25 cellular contexts compared by ENCODE assay signal in the genomic region with DNA sequence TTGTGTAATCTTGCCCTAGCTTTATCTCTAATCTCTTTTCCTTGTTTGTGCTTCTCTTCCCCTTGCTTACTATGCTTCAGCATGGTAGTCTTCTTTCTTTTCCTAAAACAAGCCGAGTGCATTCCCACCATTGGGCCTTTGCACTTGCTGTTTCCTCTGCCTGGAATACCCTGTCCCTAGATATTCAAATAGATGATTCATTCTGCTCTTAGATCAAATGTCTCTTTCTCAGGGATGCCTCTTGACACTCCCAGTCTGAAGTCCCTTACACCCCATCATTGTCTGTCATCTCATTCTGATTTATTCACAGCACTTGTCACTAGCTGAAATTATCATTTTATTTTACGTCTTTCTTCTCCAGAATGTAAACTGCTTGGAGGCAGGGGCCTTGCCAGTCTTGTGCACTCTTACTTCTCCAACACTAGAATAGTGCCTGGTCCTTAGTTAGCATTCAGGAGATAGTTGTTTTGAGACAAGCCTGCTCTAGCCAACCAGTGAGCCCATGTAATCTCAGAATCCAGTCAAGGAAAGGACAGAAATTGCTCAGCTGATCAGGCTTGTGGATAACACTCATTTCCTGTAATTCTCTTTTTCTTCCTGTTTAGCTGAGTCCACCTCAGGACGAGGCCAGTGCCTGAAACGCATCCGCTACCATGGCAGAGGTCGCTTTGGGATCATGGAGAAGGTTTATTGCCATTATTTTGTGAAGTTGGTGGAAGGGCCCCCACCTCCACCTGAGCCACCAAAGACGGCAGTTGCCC. TPM values are rescaled to one million over a fixed set of nuclear protein-coding genes. Genes with fewer than 3 reads are reported as not detected.
DNase-seq lines count a peak whose midpoint lies in the region; ATAC-seq, FAIRE-seq and TF ChIP-seq lines count a peak whose summit lies in the region.
"Had no signal": no experiment of that assay in that cellular context is flagged by ENCODE, and none has a peak within 500 bp of the region (broad histone marks: within the 10 kb centered on the region; RNA-seq: fewer than 3 reads in every experiment).

No MANE protein-coding gene starts in this region.

- no peak overlapping the region for H3K4me3 ChIP-seq in A673 (ENCODE audit: low read depth, low read length, poor library complexity, severe bottlenecking)
- peak overlapping the region in 2 of 10 donors; percentile 10 to 19 for H3K4me3 ChIP-seq in heart right ventricle
- H3K4me3 ChIP-seq: gastroesophageal sphincter, sigmoid colon had no signal

- DNase-seq in A673 (ENCODE audit: low spot score) (no peak), HT1080 (ENCODE audit: low read depth) (peak; percentile 46), heart right ventricle (peak in 1 of 2 donors; percentile 9), mesothelial cell of epicardium (ENCODE audit: low spot score in 2 of 2, unreplicated experiment in 2 of 2) (no peak), glutamatergic neuron (no peak), NCI-H1930 (lab: John Stamatoyannopoulos, UW) (no peak), urothelium cell line (ENCODE audit: low spot score) (no peak)
- DNase-seq in stimulated activated CD8-positive, alpha-beta memory T cell treated with anti-CD3 and anti-CD28 coated beads, Interleukin-4, amount 100 ng/mL, for 48 hours: no peak
- DNase-seq: activated CD4-positive, alpha-beta T cell treated with anti-CD3 and anti-CD28 coated beads, Interleukin-2, amount 10 ng/mL, durations not matched to agents 7 days and 5 days; activated CD8-positive, alpha-beta memory T cell treated with anti-CD3 and anti-CD28 coated beads, Interleukin-2, amount 50 U/mL, for 4 hours; activated gamma-delta T cell; caudate nucleus; CD4-positive, CD25-positive, alpha-beta regulatory T cell; DMS153; GDM1; left colon; MM.1S; NCI-H1436 treated with DMSO at 0.1 percent for 48 hours; NCI-H526 treated with DMSO at 0.1 percent for 48 hours; sigmoid colon; stimulated activated naive CD4-positive, alpha-beta T cell had no signal

- H3K4me3 Mint-ChIP-seq in mesothelial cell of epicardium (no peak overlapping the region), glutamatergic neuron (ENCODE audit: unreplicated experiment) (no peak overlapping the region)
- H3K4me3 Mint-ChIP-seq: activated CD4-positive, alpha-beta T cell treated with anti-CD3 and anti-CD28 coated beads, Interleukin-2, amount 10 ng/mL, durations not matched to agents 7 days and 5 days; CD4-positive, CD25-positive, alpha-beta regulatory T cell had no signal

- no peak for TF ChIP-seq CTCF in A673 (conservative IDR thresholded peaks at IDR 0.05; ENCODE audit: low read depth, low read length)
- no peak for TF ChIP-seq CTCF in heart right ventricle (IDR thresholded peaks at IDR 0.05)
- TF ChIP-seq CTCF in mesothelial cell of epicardium (IDR thresholded peaks at IDR 0.05; ENCODE audit: unreplicated experiment): no peak
- TF ChIP-seq CTCF in glutamatergic neuron (IDR thresholded peaks at IDR 0.05; ENCODE audit: partially characterized antibody, unreplicated experiment): no peak

- H3K9me3 Mint-ChIP-seq in mesothelial cell of epicardium (no peaks in the 10 kb centered on the region), glutamatergic neuron (ENCODE audit: unreplicated experiment) (no peaks in the 10 kb centered on the region)
- H3K9me3 Mint-ChIP-seq: activated CD4-positive, alpha-beta T cell treated with anti-CD3 and anti-CD28 coated beads, Interleukin-2, amount 10 ng/mL, durations not matched to agents 7 days and 5 days; CD4-positive, CD25-positive, alpha-beta regulatory T cell had no signal

- POLR2A ChIA-PET in A673 (lab: Charles Lee; ENCODE audit: low non-redundant PET): no interaction called here

- FAIRE-seq in urothelium cell line (lab: Jason Lieb, UNC): no peak
- FAIRE-seq: TTC549 had no signal

- no peaks in the 10 kb centered on the region for H3K27me3 Mint-ChIP-seq in mesothelial cell of epicardium (ENCODE audit: low read depth)
- H3K27me3 Mint-ChIP-seq in glutamatergic neuron (ENCODE audit: unreplicated experiment): peaks cover 1% of the 10 kb centered on the region
- H3K27me3 Mint-ChIP-seq: activated CD4-positive, alpha-beta T cell treated with anti-CD3 and anti-CD28 coated beads, Interleukin-2, amount 10 ng/mL, durations not matched to agents 7 days and 5 days; CD4-positive, CD25-positive, alpha-beta regulatory T cell had no signal

- peaks cover 16% of the 10 kb centered on the region for H3K36me3 Mint-ChIP-seq in mesothelial cell of epicardium
- H3K36me3 Mint-ChIP-seq in glutamatergic neuron (ENCODE audit: unreplicated experiment): no peaks in the 10 kb centered on the region

- no peaks in the 10 kb centered on the region for H3K9me3 ChIP-seq in A673 (ENCODE audit: low read depth, low read length, poor library complexity, severe bottlenecking)
- H3K9me3 ChIP-seq in heart right ventricle: no peaks in the 10 kb centered on the region
- H3K9me3 ChIP-seq: gastroesophageal sphincter, sigmoid colon had no signal

- ATAC-seq in heart right ventricle: peak in 7 of 8 donors; percentile 53 to 92 (median 71)
- ATAC-seq: gastroesophageal sphincter, left colon had no signal

- intact Hi-C loops in A673 (cut with micrococcal nuclease; ENCODE audit: unreplicated experiment): no loop called here
- intact Hi-C loops in heart right ventricle (cut with DNase I): loop anchor here in 1 of 10 donors (5.0 kb wide), 1 partner anchor 171 kb away; no protein-coding TSS in a partner anchor

- H3K4me1 ChIP-seq in A673 (ENCODE audit: insufficient read depth, low read length, poor library complexity, severe bottlenecking) (peaks cover 23% of the 10 kb centered on the region), heart right ventricle (peaks cover 0 to 32% (median 14%) of the 10 kb centered on the region in 9 donors)
- H3K4me1 ChIP-seq: gastroesophageal sphincter, sigmoid colon had no signal

- 72 to 80% methylated on average over 7 of the region's 7 CpGs for WGBS in heart right ventricle, 2 donors

- H3K27me3 ChIP-seq in A673 (replicated peaks; ENCODE audit: insufficient read depth, low read depth, low read length, poor library complexity) (no peaks in the 10 kb centered on the region), heart right ventricle (no peaks in the 10 kb centered on the region)
- H3K27me3 ChIP-seq: gastroesophageal sphincter, sigmoid colon had no signal

- no peaks in the 10 kb centered on the region for H3K4me1 Mint-ChIP-seq in mesothelial cell of epicardium
- no peaks in the 10 kb centered on the region for H3K4me1 Mint-ChIP-seq in glutamatergic neuron (ENCODE audit: low read depth, unreplicated experiment)

- H3K27ac ChIP-seq in A673 (ENCODE audit: low read depth, low read length, poor library complexity, severe bottlenecking) (peak overlapping the region; percentile 71), heart right ventricle (peak overlapping the region in 9 of 10 donors; percentile 44 to 76 (median 59))
- H3K27ac ChIP-seq: gastroesophageal sphincter, sigmoid colon had no signal

- CTCF ChIA-PET in A673 (lab: Charles Lee): no interaction called here

- H3K36me3 ChIP-seq in A673 (ENCODE audit: insufficient read depth, low read length, poor library complexity, severe bottlenecking): peaks cover 17% of the 10 kb centered on the region
- peaks cover 0 to 64% (median 28%) of the 10 kb centered on the region in 9 donors for H3K36me3 ChIP-seq in heart right ventricle

- H3K27ac Mint-ChIP-seq in mesothelial cell of epicardium (peak overlapping the region; percentile 23), glutamatergic neuron (ENCODE audit: unreplicated experiment) (no peak overlapping the region)
- H3K27ac Mint-ChIP-seq: activated CD4-positive, alpha-beta T cell treated with anti-CD3 and anti-CD28 coated beads, Interleukin-2, amount 10 ng/mL, durations not matched to agents 7 days and 5 days had no signal

- BruUV-seq in A673 (replicated peaks; lab: Mats Ljungman, UMichigan): no TSS peak

RNA-seq across cellular contexts. Expression of gene MRPL22, which starts 25.4 kb away (rescaled TPM):
- 143 and 147 TPM in 2 replicates for total RNA-seq in A673 (2021)
- total RNA-seq in HT1080 (2014; rRNA removed; shearing (Covaris generic)): 34.0 and 39.7 TPM in 2 replicates
- polyA plus RNA-seq in HT1080 (2015; cell fraction: cytosol; rRNA removed): 27.7 and 41.9 TPM in 2 replicates
- 16.8 and 36.2 TPM in 2 replicates for polyA plus RNA-seq in HT1080 (2015; cell fraction: nucleus; rRNA removed)
- total RNA-seq in heart right ventricle: 10 to 100 TPM; 57.1 to 85.3 (median 70.5) TPM
- polyA plus RNA-seq in heart right ventricle: 100 to 1,000 TPM; 106 to 109 TPM
- total RNA-seq in mesothelial cell of epicardium: 36.0 to 46.4 TPM (median 41.7 TPM) in 3 replicates
- total RNA-seq in glutamatergic neuron (ENCODE audit: unreplicated experiment): 38.4 TPM

RNA-seq across cellular contexts. Expression of gene GEMIN5, which starts 28.2 kb away (rescaled TPM):
- 42.5 and 50.6 TPM in 2 replicates for total RNA-seq in A673 (2021)
- 27.0 and 28.6 TPM in 2 replicates for total RNA-seq in HT1080 (2014; rRNA removed; shearing (Covaris generic))
- 11.3 and 13.3 TPM in 2 replicates for polyA plus RNA-seq in HT1080 (2015; cell fraction: cytosol; rRNA removed)
- polyA plus RNA-seq in HT1080 (2015; cell fraction: nucleus; rRNA removed): 32.8 and 35.9 TPM in 2 replicates
- 10 to 100 TPM; 12.7 to 18.5 (median 16.0) TPM for total RNA-seq in heart right ventricle
- 1 to 10 TPM; 4.1 to 5.3 TPM for polyA plus RNA-seq in heart right ventricle
- 21.9 to 25.0 TPM (median 22.0 TPM) in 3 replicates for total RNA-seq in mesothelial cell of epicardium
- 13.9 TPM for total RNA-seq in glutamatergic neuron (ENCODE audit: unreplicated experiment)

RNA-seq across cellular contexts. Expression of gene KIF4B, which starts 47.3 kb away (rescaled TPM):
- total RNA-seq in A673 (2021) (0.77 and 0.79 TPM in 2 replicates), heart right ventricle (under 1 TPM in 4 of 10 donors, not detected in 6; 0.05 to 0.11 (median 0.08) TPM), mesothelial cell of epicardium (0.07 to 0.11 TPM in 2 of 3 replicates, not detected in the other), glutamatergic neuron (ENCODE audit: unreplicated experiment) (not detected)
- not detected in 2 replicates for total RNA-seq in HT1080 (2014; rRNA removed; shearing (Covaris generic))
- polyA plus RNA-seq in HT1080 (2015; cell fraction: cytosol; rRNA removed): 0.01 TPM in 1 of 2 replicates, not detected in the other
- not detected in 2 replicates for polyA plus RNA-seq in HT1080 (2015; cell fraction: nucleus; rRNA removed)
- not detected for polyA plus RNA-seq in heart right ventricle
- total RNA-seq: activated CD4-positive, alpha-beta T cell treated with anti-CD3 and anti-CD28 coated beads, Interleukin-2, amount 10 ng/mL, durations not matched to agents 7 days and 5 days; CD4-positive, CD25-positive, alpha-beta regulatory T cell; left colon; osteoblast had no signal
- polyA plus RNA-seq: CD4-positive, CD25-positive, alpha-beta regulatory T cell; esophagus had no signal
